7 cellular contexts compared by ENCODE assay signal in the genomic region with DNA sequence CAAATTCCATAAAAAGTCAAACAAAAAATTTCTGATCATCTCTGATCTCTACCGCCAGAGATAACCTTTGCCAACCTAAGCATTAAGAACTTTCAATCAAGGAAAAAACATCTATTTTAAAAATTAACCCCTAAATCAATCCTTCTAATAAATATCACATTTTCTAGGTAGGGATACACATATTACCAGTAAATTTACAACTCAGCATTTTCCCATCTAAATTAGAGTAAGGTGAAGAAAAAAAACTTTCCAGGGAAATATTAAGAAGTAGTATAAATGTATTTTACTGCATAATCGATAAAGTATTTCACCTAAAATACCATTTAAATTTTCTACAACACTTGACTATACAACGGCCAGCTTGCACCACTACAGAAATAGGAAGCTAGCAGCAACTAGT. TPM values are rescaled to one million over a fixed set of nuclear protein-coding genes. Genes with fewer than 3 reads are reported as not detected.
DNase-seq lines count a peak whose midpoint lies in the region; ATAC-seq and TF ChIP-seq lines count a peak whose summit lies in the region.

No MANE protein-coding gene starts in this region.

- in situ Hi-C loops in GM23248 (cut with MboI), result no loop called here

- H3K79me2 ChIP-seq in GM23248 (ENCODE audit: insufficient read depth), result peaks cover 56% of the 10 kb centered on the region
- H3K79me2 ChIP-seq in fibroblast of lung (ENCODE audit: control insufficient read depth, insufficient read depth, low read length), result peaks cover 49% of the 10 kb centered on the region

- H3K9me3 ChIP-seq in GM23248 (ENCODE audit: low read depth), result no peaks in the 10 kb centered on the region
- no peaks in the 10 kb centered on the region for H3K9me3 ChIP-seq in SK-N-MC (ENCODE audit: low read depth, low read length)
- H3K9me3 ChIP-seq in fibroblast of lung (ENCODE audit: control insufficient read depth, insufficient read depth, low read depth, low read length), result no peaks in the 10 kb centered on the region
- H3K9me3 ChIP-seq in skeletal muscle satellite cell (replicated peaks; ENCODE audit: low read length), result no peaks in the 10 kb centered on the region

- DNase-seq in GM23248 (no peak), SK-N-MC (ENCODE audit: low read depth, low spot score) (no peak), fibroblast of lung (ENCODE audit: low read depth in 2 of 2) (no peak), DMS114 treated with DMSO at 0.1 percent for 48 hours (lab: John Stamatoyannopoulos, UW; ENCODE audit: unreplicated experiment) (no peak)

- H2AFZ ChIP-seq in GM23248 (peak overlapping the region; percentile 88; the same call in 1 of the 2 replicates), fibroblast of lung (ENCODE audit: low read length) (no peak overlapping the region)

- H3K9me2 ChIP-seq in GM23248 (ENCODE audit: insufficient read depth), result no peaks in the 10 kb centered on the region

- H3K27me3 ChIP-seq in GM23248 (replicated peaks; ENCODE audit: insufficient read depth), result no peaks in the 10 kb centered on the region
- no peaks in the 10 kb centered on the region for H3K27me3 ChIP-seq in fibroblast of lung (ENCODE audit: control insufficient read depth, insufficient read depth, low read length)
- H3K27me3 ChIP-seq in skeletal muscle satellite cell (ENCODE audit: control insufficient read depth, insufficient read depth, low read length), result no peaks in the 10 kb centered on the region

- H3F3A ChIP-seq in GM23248 (ENCODE audit: insufficient read depth), result peaks cover 35% of the 10 kb centered on the region

- TF ChIP-seq CTCF in fibroblast of lung (conservative IDR thresholded peaks at IDR 0.05 in 1 of 2, IDR thresholded peaks at IDR 0.05 in 1 of 2; ENCODE audit: low read depth in 1 of 2, low read length in 2 of 2), result no peak

- WGBS in GM23248 (ENCODE audit: low coverage in 1 of 2, low lambda C conversion rate in 2 of 2, missing lambda C conversion rate in 2 of 2), 2 experiments, result 51 to 53% methylated on average over 3 of the region's 3 CpGs

- H3K27ac ChIP-seq in GM23248 (peak overlapping the region; percentile 65), SK-N-MC (peak overlapping the region; percentile 27; the same call in 1 of the 2 replicates), fibroblast of lung (ENCODE audit: insufficient read depth, low read length) (peak overlapping the region; percentile 76)

- peak overlapping the region; percentile 83 for H3K4me3 ChIP-seq in GM23248
- H3K4me3 ChIP-seq in SK-N-MC, result peak overlapping the region; percentile 97
- peak overlapping the region; percentile 47 to 98 (median 87) for H3K4me3 ChIP-seq in fibroblast of lung (replicated peaks in 1 of 4; ENCODE audit: control extremely low read depth in 1 of 4, insufficient read depth in 1 of 4, low read depth in 3 of 4, low read length in 4 of 4)
- H3K4me3 ChIP-seq in skeletal muscle satellite cell (ENCODE audit: low read length), result peak overlapping the region; percentile 83

- ATAC-seq in GM19452 (IDR thresholded peaks at IDR 0.05; ENCODE audit: unreplicated experiment) (no peak), HG02759 (IDR thresholded peaks at IDR 0.05; ENCODE audit: unreplicated experiment) (no peak)

- H3K9ac ChIP-seq in GM23248, result peak overlapping the region; percentile 82
- peak overlapping the region; percentile 80 for H3K9ac ChIP-seq in SK-N-MC (ENCODE audit: insufficient read length)
- no peak overlapping the region for H3K9ac ChIP-seq in fibroblast of lung (ENCODE audit: insufficient read depth, low read length)
- peak overlapping the region; percentile 76 for H3K9ac ChIP-seq in skeletal muscle satellite cell (ENCODE audit: low read depth, low read length)

- peak overlapping the region; percentile 97 for H3K4me2 ChIP-seq in GM23248 (ENCODE audit: unreplicated experiment)
- peak overlapping the region; percentile 77 for H3K4me2 ChIP-seq in fibroblast of lung (ENCODE audit: extremely low read depth, insufficient read depth, low read length)
- peak overlapping the region; percentile 89 for H3K4me2 ChIP-seq in skeletal muscle satellite cell (ENCODE audit: low read length)

- H3K36me3 ChIP-seq in GM23248 (ENCODE audit: low read depth) (no peaks in the 10 kb centered on the region), SK-N-MC (ENCODE audit: insufficient read depth, low read length) (peaks cover 7% of the 10 kb centered on the region; the same call in 1 of the 2 replicates), fibroblast of lung (ENCODE audit: control insufficient read depth, insufficient read depth, low read length) (no peaks in the 10 kb centered on the region), skeletal muscle satellite cell (ENCODE audit: insufficient read depth, low read length) (peaks cover 4% of the 10 kb centered on the region)

- H3K4me1 ChIP-seq in GM23248 (ENCODE audit: insufficient read depth) (peaks cover 15% of the 10 kb centered on the region), fibroblast of lung (ENCODE audit: control insufficient read depth, extremely low read depth, insufficient read depth, low read length) (no peaks in the 10 kb centered on the region), skeletal muscle satellite cell (ENCODE audit: control insufficient read depth, insufficient read depth, low read length) (peaks cover 15% of the 10 kb centered on the region)

- H4K20me1 ChIP-seq in GM23248 (ENCODE audit: insufficient read depth) (peaks cover 11% of the 10 kb centered on the region; the same call in 1 of the 2 replicates), fibroblast of lung (ENCODE audit: control insufficient read depth, extremely low read depth, insufficient read depth, low read length) (no peaks in the 10 kb centered on the region)

RNA-seq across cellular contexts. Expression of a gene that starts 1.5 kb away (rescaled TPM):
- 28.6 and 31.1 TPM in 2 replicates for total RNA-seq in GM23248 (2014; rRNA removed; shearing (Covaris generic))
- polyA plus RNA-seq in GM23248 (2016; fragmentation: Nextera tagmentation; extraction: Ambion mirVana) (16.1 and 16.3 TPM in 2 replicates), fibroblast of lung (19.6 and 20.4 TPM in 2 replicates)
- total RNA-seq in fibroblast of lung, result 31.3 and 37.2 TPM in 2 replicates
- polyA plus RNA-seq in fibroblast of lung (2012), result 17.8 and 18.6 TPM in 2 replicates
- 21.8 and 25.1 TPM in 2 replicates for polyA minus RNA-seq in fibroblast of lung (ENCODE audit: low replicate concordance)
- total RNA-seq in skeletal muscle satellite cell (2012; rRNA removed), result 13.5 and 17.7 TPM in 2 replicates

RNA-seq across cellular contexts. Expression of a gene that starts 12.6 kb away (rescaled TPM):
- total RNA-seq in GM23248 (2014; rRNA removed; shearing (Covaris generic)), result 25.2 and 28.6 TPM in 2 replicates
- polyA plus RNA-seq in GM23248 (2016; fragmentation: Nextera tagmentation; extraction: Ambion mirVana) (25.4 and 26.2 TPM in 2 replicates), fibroblast of lung (35.3 and 41.6 TPM in 2 replicates)
- total RNA-seq in fibroblast of lung, result 14.9 and 42.1 TPM in 2 replicates
- 23.4 and 27.6 TPM in 2 replicates for polyA plus RNA-seq in fibroblast of lung (2012)
- polyA minus RNA-seq in fibroblast of lung (ENCODE audit: low replicate concordance), result 15.7 and 24.7 TPM in 2 replicates
- 9.8 and 13.7 TPM in 2 replicates for total RNA-seq in skeletal muscle satellite cell (2012; rRNA removed)
